Comparison of ENCODE assay signal across 16 cellular contexts in genomic region chr17:68519911-68520310, GRCh38. TPM values are rescaled to one million over a fixed set of nuclear protein-coding genes. Genes with fewer than 3 reads are reported as not detected.
DNase-seq lines count a peak whose midpoint lies in the region; ATAC-seq and TF ChIP-seq lines count a peak whose summit lies in the region.
"Had no signal": no experiment of that assay in that cellular context is flagged by ENCODE, and none has a peak within 500 bp of the region (broad histone marks: within the 10 kb centered on the region; RNA-seq: fewer than 3 reads in every experiment).

No MANE protein-coding gene starts in this region.

- peaks cover 6 to 88% (median 30%) of the 10 kb centered on the region in 3 donors for H3K36me3 Mint-ChIP-seq in CD8-positive, alpha-beta memory T cell
- peaks cover 74% of the 10 kb centered on the region for H3K36me3 Mint-ChIP-seq in WTC11
- peaks cover 90% of the 10 kb centered on the region for H3K36me3 Mint-ChIP-seq in nephron progenitor cell (ENCODE audit: low read depth)

- H3K36me3 ChIP-seq in CD8-positive, alpha-beta memory T cell (ENCODE audit: insufficient read depth, low read length) = peaks cover 30% of the 10 kb centered on the region
- H3K36me3 ChIP-seq in neutrophil = peaks cover 91% of the 10 kb centered on the region

- POLR2A ChIA-PET in CD8-positive, alpha-beta memory T cell (lab: Charles Lee) = no interaction called here
- POLR2A ChIA-PET in WTC11 (lab: Charles Lee) = no interaction called here

- intact Hi-C loops in Right ventricle myocardium superior (cut with DNase I) = no loop called here

- H3K4me3 Mint-ChIP-seq in CD8-positive, alpha-beta memory T cell = no peak overlapping the region
- no peak overlapping the region for H3K4me3 Mint-ChIP-seq in WTC11
- no peak overlapping the region for H3K4me3 Mint-ChIP-seq in nephron progenitor cell
- H3K4me3 Mint-ChIP-seq: B cell; H9; T-helper 1 cell treated with Interleukin-12 subunit alpha and Interleukin-12 subunit beta and Interleukin-4 antibody, amounts not matched to agents 30 μg/mL and 1 μg/mL, for 36 hours had no signal

- H3K9me3 Mint-ChIP-seq in CD8-positive, alpha-beta memory T cell = no peaks in the 10 kb centered on the region
- H3K9me3 Mint-ChIP-seq in WTC11 (peaks cover 33% of the 10 kb centered on the region), nephron progenitor cell (peaks cover 4% of the 10 kb centered on the region)
- H3K9me3 Mint-ChIP-seq: T-helper 1 cell treated with Interleukin-12 subunit alpha and Interleukin-12 subunit beta and Interleukin-4 antibody, amounts not matched to agents 30 μg/mL and 1 μg/mL, for 36 hours had no signal

- H3K27ac ChIP-seq in CD8-positive, alpha-beta memory T cell (ENCODE audit: low read depth, low read length) = no peak overlapping the region
- peak overlapping the region; percentile 56 for H3K27ac ChIP-seq in neutrophil
- H3K27ac ChIP-seq: coronary artery had no signal

- H3K27me3 ChIP-seq in CD8-positive, alpha-beta memory T cell (ENCODE audit: insufficient read depth, low read length, poor library complexity, severe bottlenecking) = no peaks in the 10 kb centered on the region
- H3K27me3 ChIP-seq in neutrophil = no peaks in the 10 kb centered on the region

- no peak for ATAC-seq in WTC11
- peak; percentile 82 for ATAC-seq in Right ventricle myocardium superior (ENCODE audit: poor library complexity)

- H3K27ac Mint-ChIP-seq in CD8-positive, alpha-beta memory T cell = peak overlapping the region in 5 of 8 donors; percentile 50 to 93 (median 51)
- peak overlapping the region; percentile 55; the same call in 1 of the 2 replicates for H3K27ac Mint-ChIP-seq in WTC11
- no peak overlapping the region for H3K27ac Mint-ChIP-seq in nephron progenitor cell
- H3K27ac Mint-ChIP-seq: B cell; T-helper 1 cell treated with Interleukin-12 subunit alpha and Interleukin-12 subunit beta and Interleukin-4 antibody, amounts not matched to agents 30 μg/mL and 1 μg/mL, for 36 hours had no signal

- H3K4me3 ChIP-seq in CD8-positive, alpha-beta memory T cell (ENCODE audit: low read length) = no peak overlapping the region
- no peak overlapping the region for H3K4me3 ChIP-seq in neutrophil (ENCODE audit: low read depth in 1 of 2, low read length in 1 of 2)
- H3K4me3 ChIP-seq: coronary artery had no signal

- peaks cover 43 to 80% (median 75%) of the 10 kb centered on the region in 3 donors for H3K4me1 Mint-ChIP-seq in CD8-positive, alpha-beta memory T cell
- H3K4me1 Mint-ChIP-seq in WTC11 (peaks cover 4% of the 10 kb centered on the region), nephron progenitor cell (peaks cover 29% of the 10 kb centered on the region)

- CTCF ChIA-PET in CD8-positive, alpha-beta memory T cell (lab: Charles Lee) = no interaction called here
- CTCF ChIA-PET in WTC11 (lab: Charles Lee) = interaction anchor here (1.4 kb wide), 1 partner anchor 14 kb away, joined by 3 read pairs; no protein-coding TSS in a partner anchor

- DNase-seq in CD8-positive, alpha-beta memory T cell = no peak
- DNase-seq in WTC11 (ENCODE audit: low spot score) (no peak), Right ventricle myocardium superior (no peak), MV-4-11 (lab: John Stamatoyannopoulos, UW) (no peak), hepatic stellate cell (ENCODE audit: low spot score) (no peak), NCI-H146 treated with DMSO at 0.1 percent for 48 hours (lab: John Stamatoyannopoulos, UW; ENCODE audit: unreplicated experiment) (no peak), nephron progenitor cell (no peak)
- DNase-seq: DMS153; H9; hippocampal formation; NCI-H2081; stimulated activated CD4-positive, alpha-beta T cell treated with anti-CD3 and anti-CD28 coated beads, Interleukin-1b, Interleukin-23, amount 100 ng/mL, for 48 hours had no signal

- no peaks in the 10 kb centered on the region for H3K9me3 ChIP-seq in CD8-positive, alpha-beta memory T cell (ENCODE audit: low read length)
- no peaks in the 10 kb centered on the region for H3K9me3 ChIP-seq in neutrophil

- no peaks in the 10 kb centered on the region for H3K27me3 Mint-ChIP-seq in CD8-positive, alpha-beta memory T cell
- H3K27me3 Mint-ChIP-seq in WTC11 (ENCODE audit: low read depth) (no peaks in the 10 kb centered on the region), nephron progenitor cell (ENCODE audit: low read depth, poor library complexity) (no peaks in the 10 kb centered on the region)
- H3K27me3 Mint-ChIP-seq: B cell had no signal

- peaks cover 5% of the 10 kb centered on the region for H3K4me1 ChIP-seq in CD8-positive, alpha-beta memory T cell (ENCODE audit: insufficient read depth, low read length)
- H3K4me1 ChIP-seq in neutrophil (ENCODE audit: control insufficient read depth in 1 of 2, insufficient read depth in 1 of 2, low read depth in 1 of 2, low read length in 1 of 2) = peaks cover 5 to 11% of the 10 kb centered on the region in 2 experiments

- TF ChIP-seq CTCF in WTC11 (IDR thresholded peaks at IDR 0.05) (no peak), neutrophil (IDR thresholded peaks at IDR 0.05) (no peak), nephron progenitor cell (IDR thresholded peaks at IDR 0.05) (no peak)

TF ChIP-seq in WTC11, 78 proteins besides CTCF, POLR2A, EP300 and RAD21:
- no peak for TF ChIP-seq ZNF532 (CRISPR knock-in tag; IDR thresholded peaks at IDR 0.05; ENCODE audit: borderline replicate concordance)
TF ChIP-seq in WTC11: peak in this region for 0.

RNA-seq across cellular contexts. Expression of gene PRKAR1A, which starts 7.7 kb away (rescaled TPM):
- 100 to 1,000 TPM; 197 to 203 TPM for total RNA-seq in CD8-positive, alpha-beta memory T cell
- 191 TPM for polyA plus RNA-seq in CD8-positive, alpha-beta memory T cell
- total RNA-seq in WTC11 (2021) (149 to 158 TPM (median 155 TPM) in 3 replicates), Right ventricle myocardium superior (607 TPM)
